1 cellular context compared by ENCODE assay signal in genomic region chr14:24430682-24431568, GRCh38.
A peak's percentile ranks its signal among the peaks of the same experiment; 100 is the strongest.
TF ChIP-seq lines count a peak whose summit lies in the region.

No MANE protein-coding gene starts in this region.

TF ChIP-seq in HepG2, 621 proteins besides CTCF, POLR2A, EP300 and RAD21 (continued from another document and continues in another):
- TF ChIP-seq GMEB1 (CRISPR knock-in tag; IDR thresholded peaks at IDR 0.05; ENCODE audit: borderline replicate concordance) (0 out of 2 replicates have a peak, but pooled peaks have one; percentile 15), ZNF276 (CRISPR knock-in tag; IDR thresholded peaks at IDR 0.05; ENCODE audit: low read depth) (peak; percentile 88), ZNF724P (CRISPR knock-in tag; IDR thresholded peaks at IDR 0.05; ENCODE audit: borderline replicate concordance) (peak; percentile 78; the same call in 1 of the 2 replicates), ZNF235 (CRISPR knock-in tag; IDR thresholded peaks at IDR 0.05; ENCODE audit: borderline replicate concordance) (peak; percentile 83; the same call in 1 of the 2 replicates), MZF1 (CRISPR knock-in tag; IDR thresholded peaks at IDR 0.05; ENCODE audit: borderline replicate concordance) (peak; percentile 97), SSRP1 (CRISPR knock-in tag; IDR thresholded peaks at IDR 0.05) (peak; percentile 75; the same call in 1 of the 2 replicates), PCBP1 (IDR thresholded peaks at IDR 0.05; ENCODE audit: borderline replicate concordance, low read depth, low read length) (no peak), TOPORS (CRISPR knock-in tag; IDR thresholded peaks at IDR 0.05) (peak; percentile 55; the same call in 1 of the 2 replicates), LCORL (IDR thresholded peaks at IDR 0.05) (no peak), LCORL (CRISPR knock-in tag; IDR thresholded peaks at IDR 0.05) (0 out of 2 replicates have a peak, but pooled peaks have one; percentile 38), ZNF160 (CRISPR knock-in tag; IDR thresholded peaks at IDR 0.05) (peak; percentile 51; the same call in 1 of the 2 replicates), ZNF296 (CRISPR knock-in tag; conservative IDR thresholded peaks at IDR 0.05) (no peak), SMAD9 (CRISPR knock-in tag; IDR thresholded peaks at IDR 0.05) (peak; percentile 53), ZNF280D (CRISPR knock-in tag; IDR thresholded peaks at IDR 0.05) (peak; percentile 93), RCOR2 (CRISPR knock-in tag; IDR thresholded peaks at IDR 0.05) (peak; percentile 44; the same call in 1 of the 2 replicates), KLF11 (CRISPR knock-in tag; IDR thresholded peaks at IDR 0.05) (no peak), GZF1 (CRISPR knock-in tag; IDR thresholded peaks at IDR 0.05) (peak; percentile 76; the same call in 1 of the 2 replicates), TRIM24 (CRISPR knock-in tag; IDR thresholded peaks at IDR 0.05) (no peak), ZNF781 (CRISPR knock-in tag; IDR thresholded peaks at IDR 0.05; ENCODE audit: borderline replicate concordance, not compliant biosample characterization) (peak; percentile 64), ZNF567 (CRISPR knock-in tag; IDR thresholded peaks at IDR 0.05; ENCODE audit: borderline replicate concordance) (0 out of 2 replicates have a peak, but pooled peaks have one; percentile 4), ZNF414 (CRISPR knock-in tag; IDR thresholded peaks at IDR 0.05) (peak; percentile 19; the same call in 1 of the 2 replicates), PHB2 (IDR thresholded peaks at IDR 0.05; ENCODE audit: partially characterized antibody) (no peak), ZNF687 (CRISPR knock-in tag; IDR thresholded peaks at IDR 0.05) (peak; percentile 32; the same call in 1 of the 2 replicates), CERS6 (CRISPR knock-in tag; IDR thresholded peaks at IDR 0.05) (peak; percentile 85; the same call in 1 of the 2 replicates), ZBTB38 (CRISPR knock-in tag; IDR thresholded peaks at IDR 0.05) (peak; percentile 95), TBL1XR1 (IDR thresholded peaks at IDR 0.05; ENCODE audit: borderline replicate concordance, low read length, partially characterized antibody) (no peak), IKZF4 (CRISPR knock-in tag; IDR thresholded peaks at IDR 0.05; ENCODE audit: borderline replicate concordance, low read depth, not compliant biosample characterization) (peak; percentile 10), NFKB2 (CRISPR knock-in tag; IDR thresholded peaks at IDR 0.05; ENCODE audit: borderline replicate concordance) (peak; percentile 85; the same call in 1 of the 2 replicates), ZBTB20 (CRISPR knock-in tag; IDR thresholded peaks at IDR 0.05; ENCODE audit: borderline replicate concordance, low read depth) (0 out of 2 replicates have a peak, but pooled peaks have one; percentile 8), HIVEP1 (CRISPR knock-in tag; IDR thresholded peaks at IDR 0.05) (peak; percentile 84), HMGXB4 (CRISPR knock-in tag; IDR thresholded peaks at IDR 0.05; ENCODE audit: borderline replicate concordance in 1 of 2, low read depth in 1 of 2) (peak; percentile 4 to 37; a peak in 2 of 4 replicates), REPIN1 (CRISPR knock-in tag; IDR thresholded peaks at IDR 0.05; ENCODE audit: borderline replicate concordance, low read depth) (no peak; the same call in 1 of the 2 replicates), ZKSCAN5 (CRISPR knock-in tag; IDR thresholded peaks at IDR 0.05) (no peak; the same call in 1 of the 2 replicates), U2AF1 (optimal IDR thresholded peaks at IDR 0.05; ENCODE audit: low read depth, low read length) (peak; percentile 52), ZBTB43 (CRISPR knock-in tag; conservative IDR thresholded peaks at IDR 0.05) (no peak)
- TF ChIP-seq, protein P1, sequence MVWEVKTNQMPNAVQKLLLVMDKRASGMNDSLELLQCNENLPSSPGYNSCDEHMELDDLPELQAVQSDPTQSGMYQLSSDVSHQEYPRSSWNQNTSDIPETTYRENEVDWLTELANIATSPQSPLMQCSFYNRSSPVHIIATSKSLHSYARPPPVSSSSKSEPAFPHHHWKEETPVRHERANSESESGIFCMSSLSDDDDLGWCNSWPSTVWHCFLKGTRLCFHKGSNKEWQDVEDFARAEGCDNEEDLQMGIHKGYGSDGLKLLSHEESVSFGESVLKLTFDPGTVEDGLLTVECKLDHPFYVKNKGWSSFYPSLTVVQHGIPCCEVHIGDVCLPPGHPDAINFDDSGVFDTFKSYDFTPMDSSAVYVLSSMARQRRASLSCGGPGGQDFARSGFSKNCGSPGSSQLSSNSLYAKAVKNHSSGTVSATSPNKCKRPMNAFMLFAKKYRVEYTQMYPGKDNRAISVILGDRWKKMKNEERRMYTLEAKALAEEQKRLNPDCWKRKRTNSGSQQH (CRISPR knock-in tag; IDR thresholded peaks at IDR 0.05; ENCODE audit: low read depth) = peak; percentile 80; the same call in 1 of the 2 replicates
- TF ChIP-seq, protein P2, sequence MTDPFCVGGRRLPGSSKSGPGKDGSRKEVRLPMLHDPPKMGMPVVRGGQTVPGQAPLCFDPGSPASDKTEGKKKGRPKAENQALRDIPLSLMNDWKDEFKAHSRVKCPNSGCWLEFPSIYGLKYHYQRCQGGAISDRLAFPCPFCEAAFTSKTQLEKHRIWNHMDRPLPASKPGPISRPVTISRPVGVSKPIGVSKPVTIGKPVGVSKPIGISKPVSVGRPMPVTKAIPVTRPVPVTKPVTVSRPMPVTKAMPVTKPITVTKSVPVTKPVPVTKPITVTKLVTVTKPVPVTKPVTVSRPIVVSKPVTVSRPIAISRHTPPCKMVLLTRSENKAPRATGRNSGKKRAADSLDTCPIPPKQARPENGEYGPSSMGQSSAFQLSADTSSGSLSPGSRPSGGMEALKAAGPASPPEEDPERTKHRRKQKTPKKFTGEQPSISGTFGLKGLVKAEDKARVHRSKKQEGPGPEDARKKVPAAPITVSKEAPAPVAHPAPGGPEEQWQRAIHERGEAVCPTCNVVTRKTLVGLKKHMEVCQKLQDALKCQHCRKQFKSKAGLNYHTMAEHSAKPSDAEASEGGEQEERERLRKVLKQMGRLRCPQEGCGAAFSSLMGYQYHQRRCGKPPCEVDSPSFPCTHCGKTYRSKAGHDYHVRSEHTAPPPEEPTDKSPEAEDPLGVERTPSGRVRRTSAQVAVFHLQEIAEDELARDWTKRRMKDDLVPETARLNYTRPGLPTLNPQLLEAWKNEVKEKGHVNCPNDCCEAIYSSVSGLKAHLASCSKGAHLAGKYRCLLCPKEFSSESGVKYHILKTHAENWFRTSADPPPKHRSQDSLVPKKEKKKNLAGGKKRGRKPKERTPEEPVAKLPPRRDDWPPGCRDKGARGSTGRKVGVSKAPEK (CRISPR knock-in tag; IDR thresholded peaks at IDR 0.05; ENCODE audit: borderline replicate concordance) = peak; percentile 83; the same call in 1 of the 2 replicates
